Comparison of ENCODE assay signal across 23 cellular contexts in the genomic region with DNA sequence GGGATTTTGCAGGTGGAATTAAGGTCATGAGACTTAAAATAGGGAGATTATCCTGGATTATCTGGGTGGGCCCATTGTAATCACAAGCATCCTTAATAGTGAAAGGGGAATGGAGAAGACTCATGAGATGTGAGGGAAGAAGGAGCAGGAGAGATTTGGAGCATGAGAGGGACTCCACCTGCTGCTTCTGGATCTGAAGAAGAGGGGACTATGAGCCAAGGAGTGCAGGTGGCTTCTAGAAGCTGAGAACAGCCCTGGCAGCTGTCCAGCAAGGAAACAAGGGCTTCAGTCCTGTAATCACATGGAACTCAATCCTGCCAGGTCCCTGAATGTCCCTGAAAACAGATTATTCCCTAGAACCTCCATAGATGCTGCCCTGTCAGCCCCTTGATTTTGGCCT.
DNase-seq lines count a peak whose midpoint lies in the region; ATAC-seq and TF ChIP-seq lines count a peak whose summit lies in the region.
"Had no signal": no experiment of that assay in that cellular context is flagged by ENCODE, and none has a peak within 500 bp of the region (broad histone marks: within the 10 kb centered on the region; RNA-seq: fewer than 3 reads in every experiment).

No MANE protein-coding gene starts in this region.

- no peak overlapping the region for H3K27ac ChIP-seq in left ventricle myocardium inferior (replicated peaks)
- no peak overlapping the region for H3K27ac ChIP-seq in CD4-positive, alpha-beta T cell (ENCODE audit: low read depth, low read length)
- H3K27ac ChIP-seq: BLaER1 treated with 17β-estradiol and CSF1 and Interleukin-3, amounts not matched to agents 10 nM and 100 nM; epithelial cell of prostate; heart right ventricle had no signal

- peak; percentile 38 for DNase-seq in COLO668 (lab: John Stamatoyannopoulos, UW; ENCODE audit: unreplicated experiment)
- DNase-seq in G401 (ENCODE audit: low spot score) = peak; percentile 60
- DNase-seq in NCI-H82 (lab: John Stamatoyannopoulos, UW) = peak; percentile 100
- DNase-seq in glutamatergic neuron = no peak
- DNase-seq in left ventricle myocardium inferior = no peak
- no peak for DNase-seq in GDM1 (lab: John Stamatoyannopoulos, UW)
- no peak for DNase-seq in CD4-positive, alpha-beta T cell
- DNase-seq: ACHN; activated CD4-positive, alpha-beta T cell treated with anti-CD3 and anti-CD28 coated beads for 36 hours; activated gamma-delta T cell; activated naive CD8-positive, alpha-beta T cell treated with anti-CD3 and anti-CD28 coated beads, Interleukin-2, amount 50 U/mL, for 24 hours; effector CD4-positive, alpha-beta T cell; GOT3; heart right ventricle; KG1; left cardiac atrium; mesendoderm; naive B cell; NCI-H1694; NCI-H446 treated with DMSO at 0.1 percent for 48 hours had no signal

- CTCF ChIA-PET in CD4-positive, alpha-beta T cell (lab: Charles Lee) = no interaction called here

- H3K36me3 ChIP-seq in left ventricle myocardium inferior = no peaks in the 10 kb centered on the region
- H3K36me3 ChIP-seq: heart right ventricle had no signal

- H3K27ac Mint-ChIP-seq in glutamatergic neuron (ENCODE audit: unreplicated experiment) = peak overlapping the region; percentile 59
- H3K27ac Mint-ChIP-seq in CD4-positive, alpha-beta T cell = no peak overlapping the region
- H3K27ac Mint-ChIP-seq: activated CD4-positive, alpha-beta T cell treated with anti-CD3 and anti-CD28 coated beads for 36 hours; activated naive CD8-positive, alpha-beta T cell treated with anti-CD3 and anti-CD28 coated beads, Interleukin-2, amount 50 U/mL, for 24 hours; naive B cell had no signal

- no peaks in the 10 kb centered on the region for H3K36me3 Mint-ChIP-seq in glutamatergic neuron (ENCODE audit: unreplicated experiment)
- peaks cover 5% of the 10 kb centered on the region for H3K36me3 Mint-ChIP-seq in CD4-positive, alpha-beta T cell (ENCODE audit: low read depth)

- peaks cover 31% of the 10 kb centered on the region for H3K4me1 Mint-ChIP-seq in glutamatergic neuron (ENCODE audit: low read depth, unreplicated experiment)
- H3K4me1 Mint-ChIP-seq in CD4-positive, alpha-beta T cell (ENCODE audit: low read depth) = no peaks in the 10 kb centered on the region
- H3K4me1 Mint-ChIP-seq: activated CD4-positive, alpha-beta T cell treated with anti-CD3 and anti-CD28 coated beads for 36 hours had no signal

- no peak overlapping the region for H3K4me3 ChIP-seq in left ventricle myocardium inferior
- H3K4me3 ChIP-seq: BLaER1 treated with 17β-estradiol and CSF1 and Interleukin-3, amounts not matched to agents 10 nM and 100 nM; heart right ventricle; smooth muscle cell had no signal

- H3K27me3 Mint-ChIP-seq in glutamatergic neuron (ENCODE audit: unreplicated experiment) = peaks cover 4% of the 10 kb centered on the region
- H3K27me3 Mint-ChIP-seq in CD4-positive, alpha-beta T cell = no peaks in the 10 kb centered on the region
- H3K27me3 Mint-ChIP-seq: activated CD4-positive, alpha-beta T cell treated with anti-CD3 and anti-CD28 coated beads for 36 hours; activated naive CD8-positive, alpha-beta T cell treated with anti-CD3 and anti-CD28 coated beads, Interleukin-2, amount 50 U/mL, for 24 hours; naive B cell had no signal

- H3K9me3 ChIP-seq in left ventricle myocardium inferior (replicated peaks) = no peaks in the 10 kb centered on the region
- H3K9me3 ChIP-seq in CD4-positive, alpha-beta T cell (ENCODE audit: control insufficient read depth, low read length) = no peaks in the 10 kb centered on the region

- no peak overlapping the region for H3K4me3 Mint-ChIP-seq in glutamatergic neuron (ENCODE audit: unreplicated experiment)
- H3K4me3 Mint-ChIP-seq in CD4-positive, alpha-beta T cell = no peak overlapping the region
- H3K4me3 Mint-ChIP-seq: activated CD4-positive, alpha-beta T cell treated with anti-CD3 and anti-CD28 coated beads for 36 hours; activated naive CD8-positive, alpha-beta T cell treated with anti-CD3 and anti-CD28 coated beads, Interleukin-2, amount 50 U/mL, for 24 hours; naive B cell had no signal

- no peaks in the 10 kb centered on the region for H3K4me1 ChIP-seq in left ventricle myocardium inferior

- intact Hi-C loops in left ventricle myocardium inferior (cut with micrococcal nuclease) = no loop called here
- intact Hi-C loops in CD4-positive, alpha-beta T cell (cut with DNase I, micrococcal nuclease) = no loop called here

- TF ChIP-seq CTCF in glutamatergic neuron (IDR thresholded peaks at IDR 0.05; ENCODE audit: partially characterized antibody, unreplicated experiment) (no peak), left ventricle myocardium inferior (IDR thresholded peaks at IDR 0.05; ENCODE audit: borderline replicate concordance) (no peak)
- no peak for TF ChIP-seq CTCF in CD4-positive, alpha-beta T cell (IDR thresholded peaks at IDR 0.05)

- ATAC-seq in CD4-positive, alpha-beta T cell (ENCODE audit: poor library complexity) = no peak
- ATAC-seq: activated CD4-positive, alpha-beta T cell treated with anti-CD3 and anti-CD28 coated beads for 36 hours; activated naive CD8-positive, alpha-beta T cell treated with anti-CD3 and anti-CD28 coated beads, Interleukin-2, amount 50 U/mL, for 24 hours; heart right ventricle; left cardiac atrium had no signal

- peaks cover 6% of the 10 kb centered on the region for H3K9me3 Mint-ChIP-seq in glutamatergic neuron (ENCODE audit: unreplicated experiment)
- no peaks in the 10 kb centered on the region for H3K9me3 Mint-ChIP-seq in CD4-positive, alpha-beta T cell
- H3K9me3 Mint-ChIP-seq: activated naive CD8-positive, alpha-beta T cell treated with anti-CD3 and anti-CD28 coated beads, Interleukin-2, amount 50 U/mL, for 24 hours had no signal

- no peaks in the 10 kb centered on the region for H3K27me3 ChIP-seq in left ventricle myocardium inferior (ENCODE audit: low read depth)
- H3K27me3 ChIP-seq in CD4-positive, alpha-beta T cell (ENCODE audit: control insufficient read depth, insufficient read depth, low read length) = no peaks in the 10 kb centered on the region
- H3K27me3 ChIP-seq: BLaER1 treated with 17β-estradiol and CSF1 and Interleukin-3, amounts not matched to agents 10 nM and 100 nM; heart right ventricle had no signal

- POLR2A ChIA-PET in CD4-positive, alpha-beta T cell (lab: Charles Lee) = no interaction called here

- in situ Hi-C loops in G401 (cut with HindIII; ENCODE audit: low sequenced_read_pairs) = no loop called here

Comparison
In these comparisons a context has a peak if more than half of its experiments do, and no peak if none do; other contexts are left out.
1. DNase-seq: peak in COLO668 (single experiment), G401 (single experiment) and NCI-H82 (single experiment); none in glutamatergic neuron (single experiment), left ventricle myocardium inferior (single experiment), GDM1 (single experiment) and CD4-positive, alpha-beta T cell (0 of 10).